ENCODE assay signal across 10 cellular contexts in the genomic region with DNA sequence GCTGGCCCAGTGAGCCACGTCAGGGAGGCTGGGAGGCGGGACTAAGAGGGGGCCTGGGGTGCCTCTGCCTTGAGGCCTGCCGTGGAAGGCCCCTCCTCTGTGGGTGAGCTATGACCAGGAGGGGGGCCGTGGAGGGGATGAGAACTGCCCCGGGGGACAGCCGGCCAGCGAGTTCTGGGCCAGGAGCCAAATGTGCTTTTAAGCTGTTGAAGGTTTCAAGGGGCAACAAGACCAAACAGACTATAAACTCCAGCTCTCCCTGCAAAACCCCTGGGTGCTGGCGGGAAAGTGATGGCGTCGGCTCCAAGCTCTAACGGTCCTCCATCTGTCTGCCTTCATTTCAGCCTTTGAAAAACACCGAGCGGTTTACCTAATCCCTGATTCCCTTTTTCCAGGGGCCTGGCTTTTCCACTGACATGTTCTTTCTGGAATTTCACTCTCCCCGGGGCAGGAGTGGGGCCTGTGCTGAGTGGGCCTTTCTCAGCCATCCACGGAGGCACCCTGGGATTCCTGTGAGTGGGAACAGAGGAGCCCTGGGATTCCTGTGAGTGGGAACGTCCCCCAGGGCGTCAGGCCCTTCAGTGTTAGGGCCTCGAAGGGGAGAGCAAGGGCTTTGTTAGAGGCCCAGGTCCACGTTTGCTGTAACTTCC.
DNase-seq lines count a peak whose midpoint lies in the region; ATAC-seq, FAIRE-seq and TF ChIP-seq lines count a peak whose summit lies in the region.
"Had no signal": no experiment of that assay in that cellular context is flagged by ENCODE, and none has a peak within 500 bp of the region (broad histone marks: within the 10 kb centered on the region; RNA-seq: fewer than 3 reads in every experiment).

No MANE protein-coding gene starts in this region.

- H3K4me3 ChIP-seq in astrocyte of the spinal cord (ENCODE audit: low read depth, low read length) (no peak overlapping the region), HepG2 (replicated peaks in 1 of 3; ENCODE audit: insufficient read depth in 1 of 3, low read depth in 2 of 3, low read length in 3 of 3) (no peak overlapping the region), upper lobe of left lung (no peak overlapping the region)

- TF ChIP-seq RAD21 in HepG2 (CRISPR knock-in tag; IDR thresholded peaks at IDR 0.05), result no peak

- H2BK5ac ChIP-seq in H9 (ENCODE audit: insufficient read length, low read length), result no peak overlapping the region

- H3K9me3 ChIP-seq in HepG2 (ENCODE audit: low read length), result no peaks in the 10 kb centered on the region
- no peaks in the 10 kb centered on the region for H3K9me3 ChIP-seq in upper lobe of left lung
- no peaks in the 10 kb centered on the region for H3K9me3 ChIP-seq in H9 (ENCODE audit: control insufficient read depth, low read depth, low read length)

- no peak overlapping the region for H2AFZ ChIP-seq in HepG2 (ENCODE audit: low read length)
- H2AFZ ChIP-seq in H9 (ENCODE audit: low read length), result no peak overlapping the region

- no peak; the same call in 2 of the 3 replicates for ATAC-seq in HepG2
- ATAC-seq in upper lobe of left lung (ENCODE audit: low FRiP score in 2 of 2), result peak; percentile 40 to 74

- H2BK15ac ChIP-seq in H9 (ENCODE audit: low read depth, low read length), result no peak overlapping the region

- no peak overlapping the region for H2BK12ac ChIP-seq in H9 (ENCODE audit: insufficient read length, low read depth, low read length)

- H3K27me3 Mint-ChIP-seq in H9 (ENCODE audit: low read depth), result no peaks in the 10 kb centered on the region
- H3K27me3 Mint-ChIP-seq: activated naive CD4-positive, alpha-beta T cell treated with anti-CD3 and anti-CD28 coated beads, Interleukin-2, amount 50 U/mL, for 24 hours had no signal

- H3K9me3 Mint-ChIP-seq in H9, result peaks cover 3 to 6% of the 10 kb centered on the region in 2 experiments; a peak in 3 of 5 replicates
- H3K9me3 Mint-ChIP-seq: activated naive CD4-positive, alpha-beta T cell treated with anti-CD3 and anti-CD28 coated beads, Interleukin-2, amount 50 U/mL, for 24 hours had no signal

- H4K20me1 ChIP-seq in HepG2 (ENCODE audit: insufficient read depth, low read length), result no peaks in the 10 kb centered on the region
- no peaks in the 10 kb centered on the region for H4K20me1 ChIP-seq in H9 (ENCODE audit: control insufficient read depth, insufficient read depth, insufficient read length)

- TF ChIP-seq POLR2A in HepG2 (IDR thresholded peaks at IDR 0.05; ENCODE audit: insufficient read depth in 1 of 2, low read depth in 2 of 2, low read length in 2 of 2) (no peak), upper lobe of left lung (IDR thresholded peaks at IDR 0.05) (no peak)

- no peaks in the 10 kb centered on the region for H3K36me3 ChIP-seq in HepG2 (replicated peaks in 1 of 2; ENCODE audit: control insufficient read depth in 1 of 2, insufficient read depth in 2 of 2, low read length in 2 of 2)
- H3K36me3 ChIP-seq in upper lobe of left lung, result no peaks in the 10 kb centered on the region

- no peak overlapping the region; a peak in 2 of 7 replicates for H3K27ac Mint-ChIP-seq in H9
- H3K27ac Mint-ChIP-seq: activated naive CD4-positive, alpha-beta T cell treated with anti-CD3 and anti-CD28 coated beads, Interleukin-2, amount 50 U/mL, for 24 hours had no signal

- H3K27ac ChIP-seq in HepG2 (ENCODE audit: extremely low read length, insufficient read depth, low read length), result no peak overlapping the region
- peak overlapping the region; percentile 16 to 72 (median 50) for H3K27ac ChIP-seq in upper lobe of left lung
- no peak overlapping the region for H3K27ac ChIP-seq in H9 (ENCODE audit: insufficient read length, low read depth, low read length)

- H3K18ac ChIP-seq in H9 (ENCODE audit: insufficient read length, low read depth, low read length), result no peak overlapping the region

- H3K4ac ChIP-seq in H9 (ENCODE audit: low read depth, low read length), result no peak overlapping the region

- H3K4me1 ChIP-seq in HepG2 (ENCODE audit: insufficient read depth, low read length) (no peaks in the 10 kb centered on the region), upper lobe of left lung (peaks cover 4 to 8% (median 5%) of the 10 kb centered on the region in 4 donors), H9 (ENCODE audit: insufficient read depth, low read length) (no peaks in the 10 kb centered on the region)

- no TSS peak for BruUV-seq in HepG2 (replicated peaks; lab: Mats Ljungman, UMichigan)

- peaks cover 4 to 40% of the 10 kb centered on the region in 2 experiments; a peak in 4 of 5 replicates for H3K27me3 ChIP-seq in HepG2 (ENCODE audit: control insufficient read depth in 1 of 2, insufficient read depth in 2 of 2, low read length in 2 of 2)
- no peaks in the 10 kb centered on the region for H3K27me3 ChIP-seq in upper lobe of left lung
- H3K27me3 ChIP-seq in H9 (ENCODE audit: insufficient read depth, low read length), result no peaks in the 10 kb centered on the region

- no peak overlapping the region for H3T11ph ChIP-seq in H9 (ENCODE audit: low read length)

- DNase-seq in NCI-H1092 treated with DMSO at 0.1 percent for 48 hours (lab: John Stamatoyannopoulos, UW) (peak; percentile 98), astrocyte of the spinal cord (ENCODE audit: low read depth, low spot score) (peak; percentile 93), HepG2 (ENCODE audit: low spot score) (peak; percentile 7), upper lobe of left lung (peak; percentile 36 to 83), GF-D8 (lab: John Stamatoyannopoulos, UW) (no peak), islet precursor cell (no peak), HT-29 (ENCODE audit: low spot score) (no peak), H9 (no peak)
- DNase-seq: NCI-H2081 treated with DMSO at 0.1 percent for 48 hours had no signal

- H3K36me3 Mint-ChIP-seq in H9 (ENCODE audit: insufficient read depth in 1 of 3, low read depth in 3 of 3), result peaks cover 0 to 4% (median 1%) of the 10 kb centered on the region in 3 experiments; a peak in 4 of 7 replicates
- H3K36me3 Mint-ChIP-seq: activated naive CD4-positive, alpha-beta T cell treated with anti-CD3 and anti-CD28 coated beads, Interleukin-2, amount 50 U/mL, for 24 hours had no signal

- H3K23ac ChIP-seq in H9 (ENCODE audit: insufficient read length, low read depth, low read length), result no peak overlapping the region

- no peaks in the 10 kb centered on the region for H3K23me2 ChIP-seq in H9 (ENCODE audit: insufficient read length, low read depth, low read length, poor library complexity, severe bottlenecking)

- H3K79me2 ChIP-seq in HepG2 (ENCODE audit: insufficient read depth, low read length), result no peaks in the 10 kb centered on the region
- no peaks in the 10 kb centered on the region for H3K79me2 ChIP-seq in H9 (ENCODE audit: insufficient read depth, low read length)

- TF ChIP-seq EP300 in HepG2 (IDR thresholded peaks at IDR 0.05; ENCODE audit: low read depth in 2 of 2, low read length in 2 of 2) (no peak), HepG2 (CRISPR knock-in tag; IDR thresholded peaks at IDR 0.05; ENCODE audit: borderline replicate concordance) (no peak), upper lobe of left lung (IDR thresholded peaks at IDR 0.05) (no peak)

- H4K8ac ChIP-seq in H9 (replicated peaks; ENCODE audit: insufficient read length, low read depth, low read length), result no peak overlapping the region

- no peak overlapping the region for H2BK120ac ChIP-seq in H9 (ENCODE audit: low read depth, low read length, poor library complexity, severe bottlenecking)

- H3K4me3 Mint-ChIP-seq in H9, result no peak overlapping the region
- H3K4me3 Mint-ChIP-seq: activated naive CD4-positive, alpha-beta T cell treated with anti-CD3 and anti-CD28 coated beads, Interleukin-2, amount 50 U/mL, for 24 hours had no signal

- H4K91ac ChIP-seq in H9 (ENCODE audit: insufficient read length, low read depth, low read length), result no peak overlapping the region

- no peak for FAIRE-seq in HepG2 (lab: Jason Lieb, UNC)

- intact Hi-C loops in HepG2 (cut with micrococcal nuclease; ENCODE audit: unreplicated experiment), result no loop called here

- POLR2A ChIA-PET in HepG2 (lab: Yijun Ruan, JAX), result no interaction called here

- no peak overlapping the region for H3K56ac ChIP-seq in H9 (ENCODE audit: insufficient read length, low read depth, low read length)

- CTCF ChIA-PET in HepG2 (lab: Yijun Ruan, JAX; ENCODE audit: low intra/inter-chr PET ratio, low total read pairs), result no interaction called here

- 7% methylated on average over 7 of the region's 19 CpGs for WGBS in HepG2 (ENCODE audit: low lambda C conversion rate)
- 42 to 67% methylated on average over 8 to 18 of the region's 19 CpGs for WGBS in upper lobe of left lung, 2 donors
- no CpG with 5 or more reads among the region's 19 CpGs for WGBS in H9 (ENCODE audit: extremely low coverage, insufficient read length, low lambda C conversion rate)

- in situ Hi-C loops in astrocyte of the spinal cord (cut with HindIII; ENCODE audit: low sequenced_read_pairs) (no loop called here), HepG2 (cut with HindIII; ENCODE audit: extremely low pct_ligation_motif_present, low pct_unique_long_range_greater_than_20kb) (no loop called here)

- H3K79me1 ChIP-seq in H9 (ENCODE audit: insufficient read depth, low read depth, low read length, poor library complexity, severe bottlenecking), result no peaks in the 10 kb centered on the region

- H4K5ac ChIP-seq in H9 (ENCODE audit: insufficient read length, low read depth, low read length), result no peak overlapping the region

- H2BK20ac ChIP-seq in H9 (ENCODE audit: low read depth, low read length, poor library complexity, severe bottlenecking), result no peak overlapping the region

- no peak for TF ChIP-seq CTCF in astrocyte of the spinal cord (IDR thresholded peaks at IDR 0.05; ENCODE audit: low read depth, low read length)
- no peak for TF ChIP-seq CTCF in HepG2 (CRISPR knock-in tag; IDR thresholded peaks at IDR 0.05)
- no peak for TF ChIP-seq CTCF in upper lobe of left lung (IDR thresholded peaks at IDR 0.05)
- no peak for TF ChIP-seq CTCF in H9 (conservative IDR thresholded peaks at IDR 0.05)

- H3K4me1 Mint-ChIP-seq in H9, result peaks cover 0 to 5% of the 10 kb centered on the region in 2 experiments; a peak in 1 of 4 replicates
- H3K4me1 Mint-ChIP-seq: activated naive CD4-positive, alpha-beta T cell treated with anti-CD3 and anti-CD28 coated beads, Interleukin-2, amount 50 U/mL, for 24 hours had no signal

- no peak overlapping the region for H3K14ac ChIP-seq in H9 (ENCODE audit: insufficient read depth, low read length)

- H2AK5ac ChIP-seq in H9 (ENCODE audit: insufficient read length, low read length), result no peak overlapping the region

- no peak overlapping the region for H3K9ac ChIP-seq in HepG2 (ENCODE audit: insufficient read depth, low read depth, low read length)
- H3K9ac ChIP-seq in H9 (ENCODE audit: extremely low read depth, insufficient read length, low read length), result no peak overlapping the region

- H3K4me2 ChIP-seq in HepG2 (ENCODE audit: low read depth, low read length) (no peak overlapping the region), H9 (ENCODE audit: insufficient read depth, insufficient read length, low read length) (no peak overlapping the region)

TF ChIP-seq in HepG2, 621 proteins besides CTCF, POLR2A, EP300 and RAD21 (continues in another document):
- TF ChIP-seq PHF21A (CRISPR knock-in tag; IDR thresholded peaks at IDR 0.05), result no peak

Comparison
In these comparisons a context has a peak if more than half of its experiments do, and no peak if none do; other contexts are left out.
1. DNase-seq: peak in NCI-H1092 treated with DMSO at 0.1 percent for 48 hours (single experiment), astrocyte of the spinal cord (single experiment), HepG2 (single experiment) and upper lobe of left lung (2 of 2); none in GF-D8 (single experiment), islet precursor cell (single experiment), HT-29 (single experiment) and H9 (single experiment).
2. H3K27ac ChIP-seq: peak in upper lobe of left lung (4 of 4); none in HepG2 (single experiment) and H9 (single experiment).